ENCODE assay signal across 13 cellular contexts in genomic region chr22:31093090-31093850, GRCh38. TPM values are rescaled to one million over a fixed set of nuclear protein-coding genes. Genes with fewer than 3 reads are reported as not detected.
DNase-seq lines count a peak whose midpoint lies in the region; ATAC-seq and TF ChIP-seq lines count a peak whose summit lies in the region.
"Had no signal": no experiment of that assay in that cellular context is flagged by ENCODE, and none has a peak within 500 bp of the region (broad histone marks: within the 10 kb centered on the region; RNA-seq: fewer than 3 reads in every experiment).

No MANE protein-coding gene starts in this region.

- intact Hi-C loops in Right ventricle myocardium superior (cut with DNase I) (no loop called here), posterior cingulate gyrus (cut with DNase I) (no loop called here)

- peak; percentile 16 for DNase-seq in 8988T
- DNase-seq in RPMI8226: peak; percentile 91
- DNase-seq in Right ventricle myocardium superior: peak; percentile 85
- peak; percentile 46 to 94 (median 64) for DNase-seq in posterior cingulate gyrus
- DNase-seq in activated effector memory CD4-positive, alpha-beta T cell treated with Interleukin-2 at 50 U/mL for 16 hours: no peak
- no peak for DNase-seq in activated CD8-positive, alpha-beta memory T cell treated with anti-CD3 and anti-CD28 coated beads, Interleukin-2, amount 50 U/mL, for 4 hours
- no peak for DNase-seq in SIG-M5 (lab: John Stamatoyannopoulos, UW)
- no peak for DNase-seq in GM20000 (ENCODE audit: low spot score)
- DNase-seq: ACHN, activated B cell treated with CpG ODN at 0.5 μM for 24 hours, DND-41, mesendoderm, NCI-H774 had no signal

- peak; percentile 81 for ATAC-seq in Right ventricle myocardium superior (ENCODE audit: poor library complexity)

- TF ChIP-seq CTCF in GM20000 (IDR thresholded peaks at IDR 0.05; ENCODE audit: extremely low read depth, missing control alignments): no peak

RNA-seq across cellular contexts. Expression of gene SMTN, which starts 12.2 kb away (rescaled TPM):
- total RNA-seq in Right ventricle myocardium superior: 256 TPM

RNA-seq across cellular contexts. Expression of gene SELENOM, which starts 14.1 kb away (rescaled TPM):
- 43.4 TPM for total RNA-seq in Right ventricle myocardium superior

RNA-seq across cellular contexts. Expression of gene INPP5J, which starts 29.5 kb away (rescaled TPM):
- total RNA-seq in Right ventricle myocardium superior: 15.4 TPM

RNA-seq across cellular contexts. Expression of gene PLA2G3, which starts 47.0 kb away (rescaled TPM):
- not detected for total RNA-seq in Right ventricle myocardium superior
- total RNA-seq: activated B cell treated with CpG ODN at 0.5 μM for 24 hours had no signal

Comparison
In these comparisons a context has a peak if more than half of its experiments do, and no peak if none do; other contexts are left out.
1. DNase-seq: peak in 8988T (single experiment), RPMI8226 (single experiment), Right ventricle myocardium superior (single experiment) and posterior cingulate gyrus (10 of 10); none in activated effector memory CD4-positive, alpha-beta T cell treated with Interleukin-2 at 50 U/mL for 16 hours (single experiment), activated CD8-positive, alpha-beta memory T cell treated with anti-CD3 and anti-CD28 coated beads, Interleukin-2, amount 50 U/mL, for 4 hours (single experiment), SIG-M5 (single experiment) and GM20000 (single experiment).